In genomic region chr6:167493961-167494697, GRCh38 we compare ENCODE assay signal across 14 cellular contexts.
DNase-seq lines count a peak whose midpoint lies in the region; ATAC-seq and TF ChIP-seq lines count a peak whose summit lies in the region.
"Had no signal": no experiment of that assay in that cellular context is flagged by ENCODE, and none has a peak within 500 bp of the region (broad histone marks: within the 10 kb centered on the region; RNA-seq: fewer than 3 reads in every experiment).

No MANE protein-coding gene starts in this region.

- TF ChIP-seq CTCF in parathyroid adenoma (IDR thresholded peaks at IDR 0.05): no peak

- H3K4me2 ChIP-seq in parathyroid adenoma (ENCODE audit: low read length): no peak overlapping the region

- H3K4me3 ChIP-seq in parathyroid adenoma (ENCODE audit: low read depth, low read length): no peak overlapping the region
- H3K4me3 ChIP-seq: prostate gland had no signal

- H3K9ac ChIP-seq in parathyroid adenoma: no peak overlapping the region

- H3K9me3 ChIP-seq in parathyroid adenoma (ENCODE audit: control insufficient read depth, low read length): no peaks in the 10 kb centered on the region
- H3K9me3 ChIP-seq: prostate gland had no signal

- H3K79me2 ChIP-seq in parathyroid adenoma: no peaks in the 10 kb centered on the region

- no peaks in the 10 kb centered on the region for H3K4me1 ChIP-seq in parathyroid adenoma
- H3K4me1 ChIP-seq: foreskin keratinocyte had no signal

- peaks cover 3% of the 10 kb centered on the region for H3K27me3 ChIP-seq in parathyroid adenoma (ENCODE audit: control insufficient read depth, insufficient read depth, low read length)
- H3K27me3 ChIP-seq: foreskin keratinocyte had no signal

- H3K36me3 ChIP-seq in parathyroid adenoma (ENCODE audit: control insufficient read depth, insufficient read depth, low read length): no peaks in the 10 kb centered on the region
- H3K36me3 ChIP-seq: prostate gland had no signal

- DNase-seq in NCI-H2171 treated with DMSO at 0.1 percent for 48 hours (lab: John Stamatoyannopoulos, UW): peak; percentile 22
- no peak for DNase-seq in NCI-H2171 (lab: John Stamatoyannopoulos, UW)
- DNase-seq in left lobe of liver (ENCODE audit: low spot score): peak; percentile 74
- DNase-seq: CD8-positive, alpha-beta memory T cell; cerebellar nuclear complex; foreskin keratinocyte; NCI-H146; NCI-H524 treated with DMSO at 0.1 percent for 48 hours had no signal

- peak; percentile 39 for ATAC-seq in left lobe of liver
- no peak for ATAC-seq in GM18498 (IDR thresholded peaks at IDR 0.05; ENCODE audit: unreplicated experiment)
- ATAC-seq in activated CD4-positive, CD25-positive, alpha-beta regulatory T cell treated with anti-CD3 and anti-CD28 coated beads, Interleukin-2, amount 50 U/mL, for 24 hours: no peak
- ATAC-seq in GM21576 (IDR thresholded peaks at IDR 0.05; ENCODE audit: unreplicated experiment): no peak
- no peak for ATAC-seq in GM21367 (IDR thresholded peaks at IDR 0.05; ENCODE audit: unreplicated experiment)
- ATAC-seq: foreskin keratinocyte had no signal

- H2AFZ ChIP-seq in parathyroid adenoma: peak overlapping the region; percentile 22

- H3K27ac ChIP-seq in parathyroid adenoma: no peak overlapping the region
- H3K27ac ChIP-seq: foreskin keratinocyte had no signal
